ENCODE assay signal across 1 cellular context in the genomic region with DNA sequence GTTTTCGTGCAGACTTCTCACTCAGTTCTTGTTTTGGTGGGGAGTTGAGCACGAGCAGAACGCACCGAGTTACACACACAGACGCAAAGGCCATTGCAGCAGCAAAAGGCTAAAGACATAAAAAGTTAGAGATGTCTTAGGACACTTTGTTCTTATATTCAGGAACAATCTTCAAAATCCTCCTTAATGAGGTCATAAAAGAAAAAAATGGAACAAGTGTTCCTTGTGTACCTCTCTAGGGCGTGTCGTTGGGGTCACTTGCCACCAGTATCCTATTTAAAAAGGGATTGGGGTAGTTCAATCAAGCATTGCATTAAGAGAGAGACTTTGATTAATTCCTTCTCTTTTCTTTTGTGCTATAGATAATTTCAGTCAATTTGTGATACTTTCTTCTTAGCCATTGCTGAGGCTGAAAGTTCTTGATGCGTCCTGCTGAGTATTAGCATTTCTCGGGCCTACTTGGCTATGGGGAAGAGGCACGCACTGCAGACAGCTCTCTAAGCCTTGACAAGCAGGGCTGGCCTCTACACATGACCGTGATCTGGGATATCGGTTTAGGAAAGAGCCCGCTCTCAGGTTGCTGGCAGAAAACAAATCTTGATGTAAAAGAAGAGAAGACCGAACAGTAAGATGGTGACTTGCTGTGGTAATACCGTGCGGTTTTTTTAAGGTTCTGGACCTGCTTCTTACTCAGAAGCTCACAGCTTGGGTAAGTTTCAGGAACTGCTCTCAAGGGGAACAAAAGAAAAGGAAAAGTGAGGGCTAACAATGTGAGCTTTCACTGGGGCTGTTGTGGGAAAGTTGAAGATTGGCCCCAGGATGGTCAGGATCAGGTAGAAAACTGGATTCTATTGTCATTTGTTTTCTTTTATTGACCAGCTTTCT.
TF ChIP-seq lines count a peak whose summit lies in the region.

No MANE protein-coding gene starts in this region.

TF ChIP-seq in GM12878, 131 proteins besides CTCF, POLR2A, EP300 and RAD21 (continued from another document):
- TF ChIP-seq, protein P1, sequence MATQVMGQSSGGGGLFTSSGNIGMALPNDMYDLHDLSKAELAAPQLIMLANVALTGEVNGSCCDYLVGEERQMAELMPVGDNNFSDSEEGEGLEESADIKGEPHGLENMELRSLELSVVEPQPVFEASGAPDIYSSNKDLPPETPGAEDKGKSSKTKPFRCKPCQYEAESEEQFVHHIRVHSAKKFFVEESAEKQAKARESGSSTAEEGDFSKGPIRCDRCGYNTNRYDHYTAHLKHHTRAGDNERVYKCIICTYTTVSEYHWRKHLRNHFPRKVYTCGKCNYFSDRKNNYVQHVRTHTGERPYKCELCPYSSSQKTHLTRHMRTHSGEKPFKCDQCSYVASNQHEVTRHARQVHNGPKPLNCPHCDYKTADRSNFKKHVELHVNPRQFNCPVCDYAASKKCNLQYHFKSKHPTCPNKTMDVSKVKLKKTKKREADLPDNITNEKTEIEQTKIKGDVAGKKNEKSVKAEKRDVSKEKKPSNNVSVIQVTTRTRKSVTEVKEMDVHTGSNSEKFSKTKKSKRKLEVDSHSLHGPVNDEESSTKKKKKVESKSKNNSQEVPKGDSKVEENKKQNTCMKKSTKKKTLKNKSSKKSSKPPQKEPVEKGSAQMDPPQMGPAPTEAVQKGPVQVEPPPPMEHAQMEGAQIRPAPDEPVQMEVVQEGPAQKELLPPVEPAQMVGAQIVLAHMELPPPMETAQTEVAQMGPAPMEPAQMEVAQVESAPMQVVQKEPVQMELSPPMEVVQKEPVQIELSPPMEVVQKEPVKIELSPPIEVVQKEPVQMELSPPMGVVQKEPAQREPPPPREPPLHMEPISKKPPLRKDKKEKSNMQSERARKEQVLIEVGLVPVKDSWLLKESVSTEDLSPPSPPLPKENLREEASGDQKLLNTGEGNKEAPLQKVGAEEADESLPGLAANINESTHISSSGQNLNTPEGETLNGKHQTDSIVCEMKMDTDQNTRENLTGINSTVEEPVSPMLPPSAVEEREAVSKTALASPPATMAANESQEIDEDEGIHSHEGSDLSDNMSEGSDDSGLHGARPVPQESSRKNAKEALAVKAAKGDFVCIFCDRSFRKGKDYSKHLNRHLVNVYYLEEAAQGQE (IDR thresholded peaks at IDR 0.05; ENCODE audit: low read depth, low read length), result no peak
- TF ChIP-seq, protein P2, sequence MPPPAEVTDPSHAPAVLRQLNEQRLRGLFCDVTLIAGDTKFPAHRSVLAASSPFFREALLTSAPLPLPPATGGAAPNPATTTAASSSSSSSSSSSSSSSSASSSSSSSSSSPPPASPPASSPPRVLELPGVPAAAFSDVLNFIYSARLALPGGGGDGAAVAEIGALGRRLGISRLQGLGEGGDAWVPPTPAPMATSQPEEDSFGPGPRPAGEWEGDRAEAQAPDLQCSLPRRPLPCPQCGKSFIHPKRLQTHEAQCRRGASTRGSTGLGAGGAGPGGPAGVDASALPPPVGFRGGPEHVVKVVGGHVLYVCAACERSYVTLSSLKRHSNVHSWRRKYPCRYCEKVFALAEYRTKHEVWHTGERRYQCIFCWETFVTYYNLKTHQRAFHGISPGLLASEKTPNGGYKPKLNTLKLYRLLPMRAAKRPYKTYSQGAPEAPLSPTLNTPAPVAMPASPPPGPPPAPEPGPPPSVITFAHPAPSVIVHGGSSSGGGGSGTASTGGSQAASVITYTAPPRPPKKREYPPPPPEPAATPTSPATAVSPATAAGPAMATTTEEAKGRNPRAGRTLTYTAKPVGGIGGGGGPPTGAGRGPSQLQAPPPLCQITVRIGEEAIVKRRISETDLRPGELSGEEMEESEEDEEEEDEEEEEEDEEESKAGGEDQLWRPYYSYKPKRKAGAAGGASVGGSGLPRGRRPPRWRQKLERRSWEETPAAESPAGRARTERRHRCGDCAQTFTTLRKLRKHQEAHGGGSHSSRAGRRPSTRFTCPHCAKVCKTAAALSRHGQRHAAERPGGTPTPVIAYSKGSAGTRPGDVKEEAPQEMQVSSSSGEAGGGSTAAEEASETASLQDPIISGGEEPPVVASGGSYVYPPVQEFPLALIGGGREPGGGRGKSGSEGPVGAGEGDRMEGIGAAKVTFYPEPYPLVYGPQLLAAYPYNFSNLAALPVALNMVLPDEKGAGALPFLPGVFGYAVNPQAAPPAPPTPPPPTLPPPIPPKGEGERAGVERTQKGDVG (CRISPR knock-in tag; IDR thresholded peaks at IDR 0.05), result no peak
- TF ChIP-seq NFIC (IDR thresholded peaks at IDR 0.05; ENCODE audit: low read depth, low read length), result peak; percentile 78
